Comparison of ENCODE assay signal across 8 cellular contexts in genomic region chr17:78865682-78866390, GRCh38. TPM values are rescaled to one million over a fixed set of nuclear protein-coding genes. Genes with fewer than 3 reads are reported as not detected.
DNase-seq lines count a peak whose midpoint lies in the region; ATAC-seq and TF ChIP-seq lines count a peak whose summit lies in the region.

No MANE protein-coding gene starts in this region.

- H2AFZ ChIP-seq in fibroblast of lung (ENCODE audit: low read length) = no peak overlapping the region

- H3K9me3 Mint-ChIP-seq in neural crest cell = no peaks in the 10 kb centered on the region

- H3K9me3 ChIP-seq in fibroblast of lung (ENCODE audit: control insufficient read depth, insufficient read depth, low read depth, low read length) (no peaks in the 10 kb centered on the region), stomach smooth muscle (ENCODE audit: control insufficient read depth in 2 of 2, low read length in 2 of 2) (no peaks in the 10 kb centered on the region)

- ATAC-seq in GM18873 (IDR thresholded peaks at IDR 0.05; ENCODE audit: low FRiP score, unreplicated experiment) = no peak

- H3K79me2 ChIP-seq in fibroblast of lung (ENCODE audit: control insufficient read depth, insufficient read depth, low read length) = peaks cover 27% of the 10 kb centered on the region

- H3K4me3 ChIP-seq in fibroblast of lung (replicated peaks in 1 of 4; ENCODE audit: control extremely low read depth in 1 of 4, insufficient read depth in 1 of 4, low read depth in 3 of 4, low read length in 4 of 4) (no peak overlapping the region), stomach smooth muscle (ENCODE audit: low read length in 2 of 2) (peak overlapping the region in 1 of 2 donors; percentile 49)

- H3K4me1 Mint-ChIP-seq in neural crest cell = peaks cover 5% of the 10 kb centered on the region

- peaks cover 14% of the 10 kb centered on the region for H3K36me3 Mint-ChIP-seq in neural crest cell (ENCODE audit: low read depth)

- H3K4me1 ChIP-seq in fibroblast of lung (ENCODE audit: control insufficient read depth, extremely low read depth, insufficient read depth, low read length) (peaks cover 32% of the 10 kb centered on the region), stomach smooth muscle (ENCODE audit: control insufficient read depth, insufficient read depth, low read length) (peaks cover 27% of the 10 kb centered on the region)

- peak overlapping the region; percentile 23 for H3K27ac ChIP-seq in fibroblast of lung (ENCODE audit: insufficient read depth, low read length)
- peak overlapping the region; percentile 46 for H3K27ac ChIP-seq in stomach smooth muscle (ENCODE audit: low read length)

- H3K27me3 ChIP-seq in fibroblast of lung (ENCODE audit: control insufficient read depth, insufficient read depth, low read length) (no peaks in the 10 kb centered on the region), stomach smooth muscle (ENCODE audit: control insufficient read depth in 1 of 2, insufficient read depth in 2 of 2, low read length in 2 of 2) (no peaks in the 10 kb centered on the region)

- no peaks in the 10 kb centered on the region for H3K27me3 Mint-ChIP-seq in neural crest cell (ENCODE audit: low read depth)

- H3K9ac ChIP-seq in fibroblast of lung (ENCODE audit: insufficient read depth, low read length) (peak overlapping the region; percentile 8), stomach smooth muscle (ENCODE audit: low read length in 2 of 2) (no peak overlapping the region)

- H4K20me1 ChIP-seq in fibroblast of lung (ENCODE audit: control insufficient read depth, extremely low read depth, insufficient read depth, low read length) = no peaks in the 10 kb centered on the region

- H3K36me3 ChIP-seq in fibroblast of lung (ENCODE audit: control insufficient read depth, insufficient read depth, low read length) (peaks cover 20% of the 10 kb centered on the region), stomach smooth muscle (ENCODE audit: control insufficient read depth in 2 of 2, insufficient read depth in 2 of 2, low read length in 2 of 2) (peaks cover 8 to 12% of the 10 kb centered on the region in 2 donors)

- DNase-seq in C1 segment of cervical spinal cord (lab: John Stamatoyannopoulos, UW) (peak in 13 of 14 donors; percentile 23 to 81 (median 77)), HPDE6-E6E7 (ENCODE audit: extremely low spot score) (peak; percentile 55), OCI-M2 (lab: John Stamatoyannopoulos, UW; ENCODE audit: unreplicated experiment) (peak; percentile 52), fibroblast of lung (ENCODE audit: low read depth in 2 of 2) (peak; percentile 57 to 90), neural crest cell (ENCODE audit: low read depth, low spot score) (peak; percentile 92)
- peak; percentile 83 to 86 for DNase-seq in activated T-cell treated with anti-CD3 and anti-CD28 coated beads, Interleukin-2, amount 50 U/mL, for 48 hours

- H3K27ac Mint-ChIP-seq in neural crest cell (ENCODE audit: unreplicated experiment) = no peak overlapping the region

- H3K4me2 ChIP-seq in fibroblast of lung (ENCODE audit: extremely low read depth, insufficient read depth, low read length) = peak overlapping the region; percentile 75

- TF ChIP-seq CTCF in fibroblast of lung (conservative IDR thresholded peaks at IDR 0.05 in 1 of 2, IDR thresholded peaks at IDR 0.05 in 1 of 2; ENCODE audit: low read depth in 1 of 2, low read length in 2 of 2) = peak; percentile 94 to 97
- peak; percentile 89 for TF ChIP-seq CTCF in neural crest cell (conservative IDR thresholded peaks at IDR 0.05)

- H3K4me3 Mint-ChIP-seq in neural crest cell = no peak overlapping the region

RNA-seq across cellular contexts. Expression of gene USP36, which starts 25.2 kb away (rescaled TPM):
- total RNA-seq in fibroblast of lung = 16.7 and 18.3 TPM in 2 replicates
- polyA plus RNA-seq in fibroblast of lung = 15.4 and 27.4 TPM in 2 replicates
- polyA plus RNA-seq in fibroblast of lung (2012) = 18.2 and 25.0 TPM in 2 replicates
- polyA minus RNA-seq in fibroblast of lung (ENCODE audit: low replicate concordance) = 48.3 and 92.3 TPM in 2 replicates
- 59.0 and 63.2 TPM in 2 replicates for total RNA-seq in neural crest cell

RNA-seq across cellular contexts. Expression of gene CEP295NL, which starts 37.2 kb away (rescaled TPM):
- total RNA-seq in fibroblast of lung (2.3 and 2.8 TPM in 2 replicates), neural crest cell (1.2 TPM in 2 replicates)
- 0.10 and 0.15 TPM in 2 replicates for polyA plus RNA-seq in fibroblast of lung
- 0.15 and 0.35 TPM in 2 replicates for polyA plus RNA-seq in fibroblast of lung (2012)
- polyA minus RNA-seq in fibroblast of lung (ENCODE audit: low replicate concordance) = 0.56 TPM in 1 of 2 replicates, not detected in the other

RNA-seq across cellular contexts. Expression of gene TIMP2, which starts 59.4 kb away (rescaled TPM):
- total RNA-seq in fibroblast of lung (88.9 and 155 TPM in 2 replicates), neural crest cell (58.5 and 60.2 TPM in 2 replicates)
- 607 and 745 TPM in 2 replicates for polyA plus RNA-seq in fibroblast of lung
- 667 and 999 TPM in 2 replicates for polyA plus RNA-seq in fibroblast of lung (2012)
- polyA minus RNA-seq in fibroblast of lung (ENCODE audit: low replicate concordance) = 484 and 816 TPM in 2 replicates
